Comparison of ENCODE assay signal across 9 cellular contexts in genomic region chr4:167234388-167234881, GRCh38. TPM values are rescaled to one million over a fixed set of nuclear protein-coding genes. Genes with fewer than 3 reads are reported as not detected.
DNase-seq lines count a peak whose midpoint lies in the region; ATAC-seq and TF ChIP-seq lines count a peak whose summit lies in the region.
"Had no signal": no experiment of that assay in that cellular context is flagged by ENCODE, and none has a peak within 500 bp of the region (broad histone marks: within the 10 kb centered on the region; RNA-seq: fewer than 3 reads in every experiment).

TSS of gene SPOCK3 (minus strand) at chr4:167234494.

- H3K4me3 Mint-ChIP-seq in mesothelial cell of epicardium, result peak within 1 kb of the TSS; percentile 91

- H3K36me3 ChIP-seq in SJCRH30, result no peaks in the 10 kb centered on the region
- H3K36me3 ChIP-seq in esophagus (ENCODE audit: control insufficient read depth in 2 of 2, insufficient read depth in 2 of 2, low read length in 1 of 2), result no peaks in the 10 kb centered on the region
- no peaks in the 10 kb centered on the region for H3K36me3 ChIP-seq in transverse colon

- in situ Hi-C loops in transverse colon (cut with MboI; ENCODE audit: low pct_ligation_motif_present in 1 of 4, low pct_unique_long_range_greater_than_20kb in 1 of 4, low sequenced_read_pairs in 3 of 4), result no loop called here

- peaks cover 83% of the 10 kb centered on the region for H3K27me3 Mint-ChIP-seq in mesothelial cell of epicardium (ENCODE audit: low read depth)

- no peak for TF ChIP-seq CTCF in mesothelial cell of epicardium (IDR thresholded peaks at IDR 0.05; ENCODE audit: unreplicated experiment)
- no peak for TF ChIP-seq CTCF in transverse colon (IDR thresholded peaks at IDR 0.05)

- H3K27ac Mint-ChIP-seq in mesothelial cell of epicardium, result no peak within 1 kb of the TSS

- 1 to 2% methylated on average over 28 to 29 of the region's 29 CpGs for WGBS in esophagus, 2 donors
- WGBS in transverse colon (ENCODE audit: low coverage in 1 of 2), 2 donors, result 3 to 4% methylated on average over 6 to 29 of the region's 29 CpGs

- ATAC-seq in HG03025 (IDR thresholded peaks at IDR 0.05; ENCODE audit: low FRiP score, unreplicated experiment), result peak; percentile 38
- ATAC-seq in GM21576 (IDR thresholded peaks at IDR 0.05; ENCODE audit: unreplicated experiment), result no peak

- H3K9me3 ChIP-seq in SJCRH30 (replicated peaks), result no peaks in the 10 kb centered on the region
- H3K9me3 ChIP-seq in esophagus (ENCODE audit: control insufficient read depth in 2 of 2, insufficient read depth in 1 of 2, low read depth in 1 of 2, low read length in 1 of 2), result peaks cover 0 to 2% of the 10 kb centered on the region in 2 donors
- H3K9me3 ChIP-seq in transverse colon, result no peaks in the 10 kb centered on the region

- no peak for TF ChIP-seq POLR2A in transverse colon (IDR thresholded peaks at IDR 0.05)

- intact Hi-C loops in transverse colon (cut with DNase I; ENCODE audit: low total_unique reads), result no loop called here

- H3K4me1 ChIP-seq in SJCRH30 (peaks cover 8% of the 10 kb centered on the region), esophagus (ENCODE audit: control insufficient read depth in 2 of 2, insufficient read depth in 2 of 2, low read length in 1 of 2) (peaks cover 2 to 5% of the 10 kb centered on the region in 2 donors), transverse colon (no peaks in the 10 kb centered on the region)

- H3K27ac ChIP-seq in SJCRH30 (peak within 1 kb of the TSS; percentile 94), esophagus (ENCODE audit: low read depth in 2 of 2, low read length in 1 of 2) (no peak within 1 kb of the TSS), transverse colon (no peak within 1 kb of the TSS)
- H3K27ac ChIP-seq: 22Rv1 had no signal

- DNase-seq in DMS 273 (lab: John Stamatoyannopoulos, UW; ENCODE audit: unreplicated experiment) (peak; percentile 31), DMS 273 treated with DMSO at 0.1 percent for 48 hours (lab: John Stamatoyannopoulos, UW) (no peak), SJCRH30 (peak; percentile 84 to 90), mesothelial cell of epicardium (ENCODE audit: low spot score in 2 of 2, unreplicated experiment in 2 of 2) (peak; percentile 29 to 71), transverse colon (no peak)

- H3K27me3 ChIP-seq in SJCRH30 (no peaks in the 10 kb centered on the region), esophagus (ENCODE audit: control insufficient read depth in 1 of 2, insufficient read depth in 2 of 2, low read length in 2 of 2) (no peaks in the 10 kb centered on the region), transverse colon (peaks cover 41% of the 10 kb centered on the region)

- TF ChIP-seq EP300 in transverse colon (IDR thresholded peaks at IDR 0.05; ENCODE audit: low read depth), result no peak

- H3K9me3 Mint-ChIP-seq in mesothelial cell of epicardium, result no peaks in the 10 kb centered on the region

- peaks cover 19% of the 10 kb centered on the region for H3K4me1 Mint-ChIP-seq in mesothelial cell of epicardium

- H3K36me3 Mint-ChIP-seq in mesothelial cell of epicardium, result no peaks in the 10 kb centered on the region

- peak within 1 kb of the TSS; percentile 80 for H3K4me3 ChIP-seq in SJCRH30
- H3K4me3 ChIP-seq in esophagus (ENCODE audit: low read depth in 1 of 2, low read length in 2 of 2), result peak within 1 kb of the TSS; percentile 20 to 23
- peak within 1 kb of the TSS in 3 of 4 donors; percentile 3 to 43 (median 3) for H3K4me3 ChIP-seq in transverse colon

RNA-seq across cellular contexts. Expression of gene SPOCK3, which starts in this region (rescaled TPM):
- total RNA-seq in SJCRH30 (2014; rRNA removed; shearing (Covaris generic)), result 82.1 and 91.6 TPM in 2 replicates
- under 1 TPM; 0.04 to 0.08 TPM for polyA plus RNA-seq in esophagus
- 2.3 to 2.7 TPM (median 2.7 TPM) in 3 replicates for total RNA-seq in mesothelial cell of epicardium
- total RNA-seq in transverse colon, result under 1 TPM in 2 of 4 donors, not detected in 2; 0.27 to 0.64 TPM

Comparison
In these comparisons a context has a peak if more than half of its experiments do, and no peak if none do; other contexts are left out.
1. RNA of gene SPOCK3 (total RNA-seq): 82.1 to 91.6 TPM in SJCRH30; 2.3 to 2.7 TPM in mesothelial cell of epicardium and 0.27 to 0.64 TPM in transverse colon; every median in the first group is over 10 times any median in the second.
2. DNase-seq: peak in DMS 273 (single experiment), SJCRH30 (2 of 2) and mesothelial cell of epicardium (2 of 2); none in DMS 273 treated with DMSO at 0.1 percent for 48 hours (single experiment) and transverse colon (single experiment).
3. H3K4me3 ChIP-seq: peak in every context shown above with its lines; median percentile 80 in SJCRH30; 22 in esophagus; 3 in transverse colon.